Comparison of ENCODE assay signal across 16 cellular contexts in genomic region chr15:92668086-92668485, GRCh38. TPM values are rescaled to one million over a fixed set of nuclear protein-coding genes. Genes with fewer than 3 reads are reported as not detected.
A peak's percentile ranks its signal among the peaks of the same experiment; 100 is the strongest.
DNase-seq lines count a peak whose midpoint lies in the region; ATAC-seq, FAIRE-seq and TF ChIP-seq lines count a peak whose summit lies in the region.
"Had no signal": no experiment of that assay in that cellular context is flagged by ENCODE, and none has a peak within 500 bp of the region (broad histone marks: within the 10 kb centered on the region; RNA-seq: fewer than 3 reads in every experiment).

No MANE protein-coding gene starts in this region.

- no peak for DNase-seq in breast epithelium (ENCODE audit: low spot score in 2 of 2)
- no peak for DNase-seq in MCF 10A (ENCODE audit: unreplicated experiment)
- DNase-seq in transverse colon = no peak
- no peak for DNase-seq in GM19239 (ENCODE audit: insufficient read length, low spot score)
- DNase-seq: COR-L47, DMS153, NCI-H774, PC-9 had no signal

- H3K27me3 ChIP-seq in breast epithelium = no peaks in the 10 kb centered on the region
- no peaks in the 10 kb centered on the region for H3K27me3 ChIP-seq in transverse colon

- TF ChIP-seq CTCF in breast epithelium (IDR thresholded peaks at IDR 0.05) = no peak
- TF ChIP-seq CTCF in MCF 10A (IDR thresholded peaks at IDR 0.05; ENCODE audit: unreplicated experiment) = no peak
- no peak for TF ChIP-seq CTCF in brain (conservative IDR thresholded peaks at IDR 0.05)
- no peak for TF ChIP-seq CTCF in nephron (IDR thresholded peaks at IDR 0.05; ENCODE audit: unreplicated experiment in 3 of 3)
- TF ChIP-seq CTCF in transverse colon (IDR thresholded peaks at IDR 0.05) = no peak

- no peaks in the 10 kb centered on the region for H3K36me3 Mint-ChIP-seq in MCF 10A (ENCODE audit: insufficient read depth, unreplicated experiment)
- H3K36me3 Mint-ChIP-seq in brain = no peaks in the 10 kb centered on the region
- H3K36me3 Mint-ChIP-seq in nephron (ENCODE audit: low read depth) = no peaks in the 10 kb centered on the region

- POLR2A ChIA-PET in MCF 10A (lab: Yijun Ruan, JAX) = no interaction called here

- ATAC-seq in HG03442 (IDR thresholded peaks at IDR 0.05; ENCODE audit: unreplicated experiment) (no peak), GM21423 (IDR thresholded peaks at IDR 0.05; ENCODE audit: unreplicated experiment) (no peak)

- peaks cover 0 to 9% of the 10 kb centered on the region in 2 donors for H3K4me1 ChIP-seq in breast epithelium
- H3K4me1 ChIP-seq in transverse colon = peaks cover 10 to 38% (median 22%) of the 10 kb centered on the region in 4 donors
- H3K4me1 ChIP-seq: SJSA1 had no signal

- no peak for FAIRE-seq in GM19239 (lab: Jason Lieb, UNC)
- FAIRE-seq: HTR-8/SVneo had no signal

- no peaks in the 10 kb centered on the region for H3K4me1 Mint-ChIP-seq in MCF 10A (ENCODE audit: insufficient read depth, unreplicated experiment)
- peaks cover 69% of the 10 kb centered on the region for H3K4me1 Mint-ChIP-seq in brain
- H3K4me1 Mint-ChIP-seq in nephron = peaks cover 89% of the 10 kb centered on the region

- no peak overlapping the region for H3K4me3 ChIP-seq in breast epithelium
- no peak overlapping the region for H3K4me3 ChIP-seq in transverse colon
- H3K4me3 ChIP-seq: HAP-1, PC-9, SJSA1 had no signal

- in situ Hi-C loops in transverse colon (cut with MboI; ENCODE audit: low pct_ligation_motif_present in 1 of 4, low pct_unique_long_range_greater_than_20kb in 1 of 4, low sequenced_read_pairs in 3 of 4) = no loop called here

- TF ChIP-seq EP300 in transverse colon (IDR thresholded peaks at IDR 0.05; ENCODE audit: low read depth) = no peak

- intact Hi-C loops in breast epithelium (cut with DNase I; ENCODE audit: low total_unique reads) = loop anchor here (10.0 kb wide), 1 partner anchor 53 kb away; no protein-coding TSS in a partner anchor
- intact Hi-C loops in MCF 10A (cut with micrococcal nuclease) = no loop called here
- intact Hi-C loops in transverse colon (cut with DNase I; ENCODE audit: low total_unique reads) = loop anchor here (10.0 kb wide), 1 partner anchor 53 kb away; no protein-coding TSS in a partner anchor

- H3K9me3 ChIP-seq in breast epithelium (no peaks in the 10 kb centered on the region), transverse colon (no peaks in the 10 kb centered on the region)
- H3K9me3 ChIP-seq: HAP-1, SJSA1 had no signal

- no peaks in the 10 kb centered on the region for H3K9me3 Mint-ChIP-seq in MCF 10A (ENCODE audit: unreplicated experiment)
- H3K9me3 Mint-ChIP-seq in brain = peaks cover 0 to 3% (median 0%) of the 10 kb centered on the region in 5 experiments
- H3K9me3 Mint-ChIP-seq in nephron = no peaks in the 10 kb centered on the region

- TF ChIP-seq POLR2A in breast epithelium (IDR thresholded peaks at IDR 0.05) (no peak), transverse colon (IDR thresholded peaks at IDR 0.05) (no peak)

- no peaks in the 10 kb centered on the region for H3K36me3 ChIP-seq in breast epithelium
- no peaks in the 10 kb centered on the region for H3K36me3 ChIP-seq in transverse colon
- H3K36me3 ChIP-seq: HAP-1, SJSA1 had no signal

- no peak overlapping the region for H3K27ac Mint-ChIP-seq in MCF 10A (ENCODE audit: low read depth, unreplicated experiment)
- peak overlapping the region in 3 of 5 experiments; percentile 5 to 64 (median 20) for H3K27ac Mint-ChIP-seq in brain
- peak overlapping the region; percentile 70 to 97 (median 92) for H3K27ac Mint-ChIP-seq in nephron

- 33 to 66% methylated on average over 1 to 5 of the region's 5 CpGs for WGBS in transverse colon (ENCODE audit: low coverage in 1 of 2), 2 donors

- H3K27ac ChIP-seq in breast epithelium (peak overlapping the region; percentile 70 to 73), transverse colon (peak overlapping the region in 3 of 4 donors; percentile 69 to 76 (median 70))
- H3K27ac ChIP-seq: HL-60, SJSA1 had no signal

- peaks cover 11% of the 10 kb centered on the region for H3K27me3 Mint-ChIP-seq in MCF 10A (ENCODE audit: insufficient read depth, unreplicated experiment)
- H3K27me3 Mint-ChIP-seq in brain = no peaks in the 10 kb centered on the region
- H3K27me3 Mint-ChIP-seq in nephron (ENCODE audit: low read depth) = peaks cover 4% of the 10 kb centered on the region

- no TSS peak for BruUV-seq in MCF 10A (replicated peaks; lab: Mats Ljungman, UMichigan)

- H3K4me3 Mint-ChIP-seq in MCF 10A (ENCODE audit: unreplicated experiment) (no peak overlapping the region), brain (no peak overlapping the region), nephron (peak overlapping the region in 2 of 3 experiments; percentile 4 to 10)

- CTCF ChIA-PET in MCF 10A (lab: Yijun Ruan, JAX) = interaction anchor here (1.1 to 1.2 kb wide), 2 partner anchors 11 to 147 kb away, joined by 3 read pairs; no protein-coding TSS in a partner anchor

RNA-seq across cellular contexts. Expression of gene FAM174B, which starts 12.5 kb away (rescaled TPM):
- 10 to 100 TPM in 2 of 3 donors, 1 to 10 TPM in 1; 4.3 to 34.7 (median 20.6) TPM for total RNA-seq in breast epithelium
- total RNA-seq in MCF 10A (2022) = 3.5 and 6.5 TPM in 2 replicates
- 17.9 TPM for polyA plus RNA-seq in brain (ENCODE audit: insufficient read depth, low read depth, low replicate concordance)
- total RNA-seq in transverse colon = 10 to 100 TPM; 15.4 to 75.2 (median 18.3) TPM

Comparison
In these comparisons a context has a peak if more than half of its experiments do, and no peak if none do; other contexts are left out.
1. H3K4me3 Mint-ChIP-seq: peak in nephron (2 of 3); none in MCF 10A (single experiment) and brain (0 of 5).